In the genomic region with DNA sequence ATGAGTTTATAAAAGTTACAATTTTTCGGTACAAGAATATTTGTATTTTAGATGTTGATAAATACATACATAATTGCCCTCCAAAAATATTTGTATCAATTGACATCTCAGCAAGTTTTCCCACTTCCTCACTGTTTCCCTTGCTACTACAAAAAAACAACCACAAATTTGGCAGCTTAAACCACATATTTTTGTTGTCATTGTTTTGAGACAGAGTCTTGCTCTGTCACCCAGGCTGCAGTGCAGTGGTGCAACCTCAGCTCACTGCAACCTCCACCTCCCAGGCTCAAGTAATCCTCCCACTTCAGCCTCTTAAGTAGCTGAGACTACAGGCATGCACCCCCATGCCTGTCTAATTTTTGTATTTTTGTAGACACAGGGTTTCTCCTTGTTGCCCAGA, we compare ENCODE assay signal across 18 cellular contexts.
DNase-seq lines count a peak whose midpoint lies in the region; ATAC-seq and TF ChIP-seq lines count a peak whose summit lies in the region.
"Had no signal": no experiment of that assay in that cellular context is flagged by ENCODE, and none has a peak within 500 bp of the region (broad histone marks: within the 10 kb centered on the region; RNA-seq: fewer than 3 reads in every experiment).

No MANE protein-coding gene starts in this region.

- no peaks in the 10 kb centered on the region for H3K9me3 ChIP-seq in BLaER1 treated with 17β-estradiol and CSF1 and Interleukin-3, amounts not matched to agents 10 nM and 100 nM (replicated peaks in 1 of 11)
- H3K9me3 ChIP-seq in psoas muscle: no peaks in the 10 kb centered on the region
- H3K9me3 ChIP-seq in testis: no peaks in the 10 kb centered on the region
- no peaks in the 10 kb centered on the region for H3K9me3 ChIP-seq in MM.1S (replicated peaks; ENCODE audit: insufficient read depth, low read length)
- H3K9me3 ChIP-seq: BE2C had no signal

- H4K20me1 ChIP-seq in BLaER1 treated with 17β-estradiol and CSF1 and Interleukin-3, amounts not matched to agents 10 nM and 100 nM: no peaks in the 10 kb centered on the region
- no peaks in the 10 kb centered on the region for H4K20me1 ChIP-seq in GM23338 (replicated peaks; ENCODE audit: insufficient read depth)
- H4K20me1 ChIP-seq in MM.1S (ENCODE audit: insufficient read depth, low read length): no peaks in the 10 kb centered on the region

- no peak overlapping the region for H2BK15ac ChIP-seq in mesendoderm (replicated peaks; ENCODE audit: low read depth)

- no peaks in the 10 kb centered on the region for H3F3A ChIP-seq in GM23338 (replicated peaks; ENCODE audit: low read depth)
- H3F3A ChIP-seq in MM.1S (ENCODE audit: insufficient read depth, low read length): no peaks in the 10 kb centered on the region

- H2AK5ac ChIP-seq in mesendoderm (ENCODE audit: low read length): no peak overlapping the region

- H3K4me1 ChIP-seq in BLaER1 treated with 17β-estradiol and CSF1 and Interleukin-3, amounts not matched to agents 10 nM and 100 nM: peaks cover 10 to 16% (median 13%) of the 10 kb centered on the region in 10 experiments
- no peaks in the 10 kb centered on the region for H3K4me1 ChIP-seq in GM23338 (ENCODE audit: insufficient read depth)
- no peaks in the 10 kb centered on the region for H3K4me1 ChIP-seq in mesendoderm (ENCODE audit: control insufficient read depth, low read depth, low read length)
- H3K4me1 ChIP-seq in psoas muscle: no peaks in the 10 kb centered on the region
- no peaks in the 10 kb centered on the region for H3K4me1 ChIP-seq in testis
- H3K4me1 ChIP-seq in MM.1S (ENCODE audit: low read length): no peaks in the 10 kb centered on the region
- H3K4me1 ChIP-seq: BE2C had no signal

- no peak overlapping the region for H4K8ac ChIP-seq in mesendoderm (ENCODE audit: low read depth, low read length)

- WGBS in mesendoderm (ENCODE audit: extremely low coverage, insufficient coverage, low lambda C conversion rate): no CpG with 5 or more reads among the region's 1 CpG
- WGBS in psoas muscle, 3 donors: 4 to 64% (median 41%) methylated on average over 1 of the region's 1 CpG
- 38 to 50% methylated on average over 1 of the region's 1 CpG for WGBS in testis, 2 donors

- no peaks in the 10 kb centered on the region for H3K36me3 ChIP-seq in BLaER1 treated with 17β-estradiol and CSF1 and Interleukin-3, amounts not matched to agents 10 nM and 100 nM
- H3K36me3 ChIP-seq in GM23338 (ENCODE audit: insufficient read depth) (no peaks in the 10 kb centered on the region), mesendoderm (ENCODE audit: control insufficient read depth, insufficient read depth, low read length) (no peaks in the 10 kb centered on the region), psoas muscle (ENCODE audit: insufficient read depth in 1 of 2, low read depth in 1 of 2) (no peaks in the 10 kb centered on the region), testis (ENCODE audit: low read depth, missing control alignments) (no peaks in the 10 kb centered on the region), MM.1S (replicated peaks; ENCODE audit: insufficient read depth, low read length) (no peaks in the 10 kb centered on the region)
- H3K36me3 ChIP-seq: BE2C had no signal

- no peak overlapping the region for H3K4me3 Mint-ChIP-seq in GM23338
- H3K4me3 Mint-ChIP-seq: CD14-positive monocyte; CD4-positive, alpha-beta memory T cell; HFFc6 had no signal

- no peak overlapping the region for H2BK5ac ChIP-seq in mesendoderm (ENCODE audit: low read length)

- peaks cover 2% of the 10 kb centered on the region for H3K27me3 Mint-ChIP-seq in GM23338 (ENCODE audit: insufficient read depth, low read depth, poor library complexity)
- H3K27me3 Mint-ChIP-seq: CD4-positive, alpha-beta memory T cell had no signal

- no peaks in the 10 kb centered on the region for H3K4me1 Mint-ChIP-seq in GM23338
- H3K4me1 Mint-ChIP-seq: CD14-positive monocyte; CD4-positive, alpha-beta memory T cell had no signal

- H3K23ac ChIP-seq in mesendoderm (ENCODE audit: low read length): no peak overlapping the region

- no peaks in the 10 kb centered on the region for H3K79me1 ChIP-seq in mesendoderm (ENCODE audit: low read length)

- no peak overlapping the region for H3K27ac Mint-ChIP-seq in GM23338
- H3K27ac Mint-ChIP-seq: CD14-positive monocyte; CD4-positive, alpha-beta memory T cell; HFFc6 had no signal

- H3K56ac ChIP-seq in mesendoderm (ENCODE audit: low read length): no peak overlapping the region

- ATAC-seq in GM23338 (no peak), psoas muscle (no peak)
- ATAC-seq: HCT116, K562 had no signal

- no peak for TF ChIP-seq CTCF in GM23338 (conservative IDR thresholded peaks at IDR 0.05; ENCODE audit: low read depth in 2 of 2)
- no peak for TF ChIP-seq CTCF in NB4 (IDR thresholded peaks at IDR 0.05; ENCODE audit: low read depth, low read length)
- TF ChIP-seq CTCF in psoas muscle (IDR thresholded peaks at IDR 0.05): no peak
- no peak for TF ChIP-seq CTCF in testis (IDR thresholded peaks at IDR 0.05)
- no peak for TF ChIP-seq CTCF in MM.1S (IDR thresholded peaks at IDR 0.05; ENCODE audit: low read length)

- no peak overlapping the region for H2BK120ac ChIP-seq in mesendoderm (ENCODE audit: low read depth, low read length)

- H2AFZ ChIP-seq in GM23338: peak overlapping the region; percentile 64; the same call in 1 of the 2 replicates
- H2AFZ ChIP-seq in MM.1S (ENCODE audit: low read length): no peak overlapping the region

- H3K9me2 ChIP-seq in GM23338 (ENCODE audit: insufficient read depth) (no peaks in the 10 kb centered on the region; the same call in 1 of the 2 replicates), MM.1S (replicated peaks; ENCODE audit: insufficient read depth, low read length) (no peaks in the 10 kb centered on the region)

- no peaks in the 10 kb centered on the region for H3K36me3 Mint-ChIP-seq in GM23338 (ENCODE audit: low read depth)
- H3K36me3 Mint-ChIP-seq: CD14-positive monocyte; CD4-positive, alpha-beta memory T cell had no signal

- no peak overlapping the region for H3K4me3 ChIP-seq in BLaER1 treated with 17β-estradiol and CSF1 and Interleukin-3, amounts not matched to agents 10 nM and 100 nM
- H3K4me3 ChIP-seq in GM23338 (no peak overlapping the region), NB4 (ENCODE audit: low read depth, low read length) (no peak overlapping the region), mesendoderm (ENCODE audit: low read length) (no peak overlapping the region), psoas muscle (no peak overlapping the region), testis (no peak overlapping the region), MM.1S (ENCODE audit: low read length) (no peak overlapping the region)
- H3K4me3 ChIP-seq: K562 had no signal

- TF ChIP-seq POLR2A in NB4 (IDR thresholded peaks at IDR 0.05; ENCODE audit: extremely low read depth, insufficient read length) (no peak), testis (IDR thresholded peaks at IDR 0.05) (no peak)

- no peak for DNase-seq in GM23338 (ENCODE audit: low spot score)
- DNase-seq in NB4 (ENCODE audit: low read depth): peak; percentile 28
- no peak for DNase-seq in mesendoderm
- no peak for DNase-seq in psoas muscle
- DNase-seq in testis: no peak
- no peak for DNase-seq in MM.1S
- DNase-seq: ACHN; BE2C; CD4-positive, alpha-beta memory T cell; DMS79 treated with DMSO at 0.1 percent for 48 hours; GOT3; H7; HFFc6 had no signal

- H3K4me2 ChIP-seq in BLaER1 treated with 17β-estradiol and CSF1 and Interleukin-3, amounts not matched to agents 10 nM and 100 nM: peak overlapping the region; percentile 17 to 81 (median 51); a peak in 21 of 22 replicates
- H3K4me2 ChIP-seq in GM23338 (no peak overlapping the region), mesendoderm (ENCODE audit: low read length) (no peak overlapping the region), MM.1S (ENCODE audit: low read depth, low read length) (no peak overlapping the region)

- H3K79me2 ChIP-seq in GM23338 (replicated peaks; ENCODE audit: insufficient read depth): no peaks in the 10 kb centered on the region
- H3K79me2 ChIP-seq in mesendoderm (ENCODE audit: control insufficient read depth, insufficient read depth, low read length): no peaks in the 10 kb centered on the region
- H3K79me2 ChIP-seq in MM.1S (ENCODE audit: low read length): no peaks in the 10 kb centered on the region

- peak overlapping the region; percentile 2 for H3K4ac ChIP-seq in mesendoderm (ENCODE audit: low read depth, low read length)

- H3K27me3 ChIP-seq in BLaER1 treated with 17β-estradiol and CSF1 and Interleukin-3, amounts not matched to agents 10 nM and 100 nM: peaks cover 0 to 8% (median 0%) of the 10 kb centered on the region in 11 experiments; a peak in 1 of 22 replicates
- H3K27me3 ChIP-seq in GM23338 (ENCODE audit: insufficient read depth) (no peaks in the 10 kb centered on the region), mesendoderm (ENCODE audit: insufficient read depth, low read length, poor library complexity) (no peaks in the 10 kb centered on the region), psoas muscle (ENCODE audit: insufficient read depth in 3 of 3, low read length in 2 of 3) (no peaks in the 10 kb centered on the region), testis (no peaks in the 10 kb centered on the region), MM.1S (replicated peaks; ENCODE audit: insufficient read depth, low read length) (no peaks in the 10 kb centered on the region)
- H3K27me3 ChIP-seq: BE2C had no signal

- H3K27ac ChIP-seq in BLaER1 treated with 17β-estradiol and CSF1 and Interleukin-3, amounts not matched to agents 10 nM and 100 nM: peak overlapping the region in 5 of 11 experiments; percentile 4 to 62 (median 52); a peak in 10 of 22 replicates
- H3K27ac ChIP-seq in GM23338 (ENCODE audit: low read depth) (no peak overlapping the region), mesendoderm (ENCODE audit: low read depth, low read length) (no peak overlapping the region), psoas muscle (no peak overlapping the region), testis (no peak overlapping the region), MM.1S (ENCODE audit: low read length) (no peak overlapping the region)
- H3K27ac ChIP-seq: HL-60 had no signal

- no peak overlapping the region for H4K5ac ChIP-seq in mesendoderm (ENCODE audit: low read length)

- no peak overlapping the region; a peak in 1 of 22 replicates for H3K9ac ChIP-seq in BLaER1 treated with 17β-estradiol and CSF1 and Interleukin-3, amounts not matched to agents 10 nM and 100 nM
- H3K9ac ChIP-seq in mesendoderm (ENCODE audit: low read length) (no peak overlapping the region), MM.1S (ENCODE audit: low read length) (no peak overlapping the region)

- H3K9me3 Mint-ChIP-seq in GM23338: no peaks in the 10 kb centered on the region

- intact Hi-C loops in psoas muscle (cut with DNase I): no loop called here
- intact Hi-C loops in testis (cut with DNase I; ENCODE audit: low total_unique reads): no loop called here

- H3K18ac ChIP-seq in mesendoderm (ENCODE audit: low read length): no peak overlapping the region

Comparison
In these comparisons a context has a peak if more than half of its experiments do, and no peak if none do; other contexts are left out.
1. H3K4me2 ChIP-seq: peak in BLaER1 treated with 17β-estradiol and CSF1 and Interleukin-3, amounts not matched to agents 10 nM and 100 nM (11 of 11); none in GM23338 (single experiment), mesendoderm (single experiment) and MM.1S (single experiment).